In the genomic region with DNA sequence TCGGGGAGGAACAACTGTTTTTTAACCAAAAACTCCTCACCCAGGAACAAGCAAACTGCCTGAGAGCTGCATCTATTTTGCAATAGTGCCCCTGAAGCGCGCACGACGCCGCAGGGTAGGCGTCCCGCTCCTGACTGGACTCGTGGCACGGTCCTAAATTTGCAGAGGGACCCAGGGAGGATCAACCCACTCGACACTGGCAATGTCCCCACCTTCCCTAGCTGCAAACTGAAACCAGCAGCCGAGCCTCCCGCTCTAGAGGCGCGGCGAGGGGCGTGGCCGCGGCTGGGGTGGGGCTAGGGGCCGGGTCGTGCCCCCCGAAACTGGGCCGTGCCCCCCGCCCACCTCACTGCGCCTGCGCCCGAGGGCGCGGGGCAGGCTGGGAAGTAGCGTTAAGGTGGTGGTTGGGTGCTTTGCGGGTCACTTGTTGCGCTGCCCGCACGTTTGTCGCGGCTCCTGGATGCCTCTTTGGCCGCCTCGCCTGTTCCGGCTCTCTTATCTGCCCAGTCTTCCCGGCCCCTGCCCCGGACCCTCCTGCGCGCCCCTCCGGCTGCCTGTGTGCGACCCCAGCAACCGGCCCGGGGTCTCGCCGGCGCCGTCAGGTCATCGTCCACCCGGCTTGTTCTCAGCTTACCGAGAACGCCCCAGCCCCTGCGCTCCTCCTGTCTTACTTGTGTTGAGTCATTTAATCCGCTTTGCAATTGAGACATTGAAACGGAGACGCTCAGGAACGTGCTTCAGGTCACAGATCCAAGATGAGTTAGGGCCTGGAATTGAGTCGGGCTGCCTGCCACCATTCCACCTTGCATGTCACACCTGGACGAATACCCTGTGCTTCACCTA, we compare ENCODE assay signal across 8 cellular contexts. TPM values are rescaled to one million over a fixed set of nuclear protein-coding genes. Genes with fewer than 3 reads are reported as not detected.
A peak's percentile ranks its signal among the peaks of the same experiment; 100 is the strongest.
DNase-seq lines count a peak whose midpoint lies in the region; ATAC-seq and TF ChIP-seq lines count a peak whose summit lies in the region.

No MANE protein-coding gene starts in this region.

- TF ChIP-seq CTCF in left ventricle myocardium inferior (IDR thresholded peaks at IDR 0.05; ENCODE audit: borderline replicate concordance) (no peak), prostate gland (IDR thresholded peaks at IDR 0.05) (no peak)

- ATAC-seq in HG02678 (IDR thresholded peaks at IDR 0.05; ENCODE audit: unreplicated experiment): peak; percentile 95

- intact Hi-C loops in left ventricle myocardium inferior (cut with micrococcal nuclease) (no loop called here), prostate gland (cut with DNase I) (loop anchor here (2.0 kb wide), 1 partner anchor 40 kb away; no protein-coding TSS in a partner anchor)

- WGBS in prostate gland: under 1% methylated on average over 62 of the region's 62 CpGs

- peaks cover 17% of the 10 kb centered on the region for H3K4me1 ChIP-seq in left ventricle myocardium inferior
- H3K4me1 ChIP-seq in prostate gland (replicated peaks): no peaks in the 10 kb centered on the region

- no peaks in the 10 kb centered on the region for H3K36me3 ChIP-seq in left ventricle myocardium inferior
- H3K36me3 ChIP-seq in prostate gland: no peaks in the 10 kb centered on the region

- TF ChIP-seq POLR2A in GM15510 (IDR thresholded peaks at IDR 0.05; ENCODE audit: borderline replicate concordance, extremely low read depth, insufficient read length): peak; percentile 96
- TF ChIP-seq POLR2A in prostate gland (IDR thresholded peaks at IDR 0.05): peak; percentile 60

- H3K27ac ChIP-seq in left ventricle myocardium inferior (replicated peaks): peak overlapping the region; percentile 94
- peak overlapping the region; percentile 67 to 78 for H3K27ac ChIP-seq in prostate gland

- DNase-seq in NCI-H1105 (lab: John Stamatoyannopoulos, UW): peak; percentile 90
- DNase-seq in T-helper 1 cell: peak; percentile 68 to 91 (median 76)
- peak; percentile 35 for DNase-seq in amniotic stem cell (lab: John Stamatoyannopoulos, UW)
- peak; percentile 92 for DNase-seq in left ventricle myocardium inferior
- peak; percentile 63 for DNase-seq in prostate gland (ENCODE audit: low spot score)
- peak; percentile 85 for DNase-seq in ureter (ENCODE audit: low spot score)

- H3K4me3 ChIP-seq in left ventricle myocardium inferior: peak overlapping the region; percentile 89
- peak overlapping the region; percentile 48 to 57 for H3K4me3 ChIP-seq in prostate gland

- no peaks in the 10 kb centered on the region for H3K9me3 ChIP-seq in left ventricle myocardium inferior (replicated peaks)
- H3K9me3 ChIP-seq in prostate gland: no peaks in the 10 kb centered on the region

- no peaks in the 10 kb centered on the region for H3K27me3 ChIP-seq in left ventricle myocardium inferior (ENCODE audit: low read depth)
- no peaks in the 10 kb centered on the region for H3K27me3 ChIP-seq in prostate gland (replicated peaks; ENCODE audit: insufficient read depth)

RNA-seq across cellular contexts. Expression of a gene that starts 37.9 kb away (rescaled TPM):
- total RNA-seq in left ventricle myocardium inferior (65.4 TPM), prostate gland (100 to 1,000 TPM; 145 to 189 TPM), ureter (119 TPM)

Comparison
In these comparisons a context has a peak if more than half of its experiments do, and no peak if none do; other contexts are left out.
1. Peak in every context shown above with its lines: DNase-seq, ATAC-seq, H3K4me3 ChIP-seq and H3K27ac ChIP-seq.
2. DNase-seq: peak in every context shown above with its lines; median percentile 92 in left ventricle myocardium inferior; 90 in NCI-H1105; 85 in ureter; 76 in T-helper 1 cell; 63 in prostate gland; 35 in amniotic stem cell.